In genomic region chr19:46783670-46784069, GRCh38 we compare ENCODE assay signal across 1 cellular context.
TF ChIP-seq lines count a peak whose summit lies in the region.

No MANE protein-coding gene starts in this region.

TF ChIP-seq in WTC11, 78 proteins besides CTCF, POLR2A, EP300 and RAD21 (continued from another document):
- TF ChIP-seq USF1 (CRISPR knock-in tag; IDR thresholded peaks at IDR 0.05) (no peak), ZNF416 (CRISPR knock-in tag; IDR thresholded peaks at IDR 0.05) (no peak), NR3C1 (CRISPR knock-in tag; conservative IDR thresholded peaks at IDR 0.05; ENCODE audit: low read depth) (no peak), SP1 (CRISPR knock-in tag; conservative IDR thresholded peaks at IDR 0.05) (no peak), NFE2L1 (CRISPR knock-in tag; IDR thresholded peaks at IDR 0.05) (no peak), ZNF532 (CRISPR knock-in tag; IDR thresholded peaks at IDR 0.05; ENCODE audit: borderline replicate concordance) (no peak), IRF2 (CRISPR knock-in tag; IDR thresholded peaks at IDR 0.05; ENCODE audit: borderline replicate concordance, low read depth) (no peak), NR1H2 (CRISPR knock-in tag; IDR thresholded peaks at IDR 0.05) (no peak), ATF1 (CRISPR knock-in tag; IDR thresholded peaks at IDR 0.05) (no peak), ELF4 (CRISPR knock-in tag; IDR thresholded peaks at IDR 0.05; ENCODE audit: low read depth) (no peak), ZNF138 (CRISPR knock-in tag; conservative IDR thresholded peaks at IDR 0.05) (no peak), TP53 (CRISPR knock-in tag; IDR thresholded peaks at IDR 0.05) (no peak), ESRRA (CRISPR knock-in tag; IDR thresholded peaks at IDR 0.05; ENCODE audit: borderline replicate concordance) (no peak), ETV6 (CRISPR knock-in tag; IDR thresholded peaks at IDR 0.05) (no peak), HMGA2 (CRISPR knock-in tag; IDR thresholded peaks at IDR 0.05) (no peak)
